Comparison of ENCODE assay signal across 8 cellular contexts in the genomic region with DNA sequence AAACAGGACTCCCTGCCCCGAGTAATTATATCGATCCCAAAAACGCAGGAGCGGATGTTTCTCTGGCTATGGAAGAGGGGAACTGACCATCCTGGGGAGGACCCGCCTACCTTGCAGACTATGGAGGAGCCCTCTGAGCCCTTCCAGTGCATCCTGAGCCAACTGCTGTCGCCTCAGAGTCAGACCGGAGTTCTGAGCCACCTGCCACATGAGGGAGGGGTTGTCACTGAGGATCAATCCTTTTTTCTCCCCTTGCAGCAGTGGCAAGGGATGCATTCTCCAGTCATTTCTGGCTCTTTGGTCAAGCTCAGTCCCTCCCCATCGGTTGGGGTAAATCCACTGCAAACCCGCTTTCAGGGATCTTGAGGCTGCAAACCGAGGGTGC. TPM values are rescaled to one million over a fixed set of nuclear protein-coding genes. Genes with fewer than 3 reads are reported as not detected.
DNase-seq lines count a peak whose midpoint lies in the region; ATAC-seq and TF ChIP-seq lines count a peak whose summit lies in the region.

No MANE protein-coding gene starts in this region.

- ATAC-seq in thoracic aorta (ENCODE audit: insufficient number of reproducible peaks, low FRiP score, low read depth), result no peak

- H3K4me1 ChIP-seq in iPS-20b (ENCODE audit: insufficient read depth, low read length), result peaks cover 7% of the 10 kb centered on the region; the same call in 1 of the 2 replicates
- H3K4me1 ChIP-seq in thoracic aorta (ENCODE audit: control insufficient read depth in 1 of 2, low read depth in 2 of 2), result peaks cover 3 to 16% of the 10 kb centered on the region in 2 donors

- no peak for DNase-seq in AG04449 (ENCODE audit: low read depth, low spot score)
- DNase-seq in H7, result peak; percentile 56
- DNase-seq in activated CD4-positive, alpha-beta memory T cell treated with anti-CD3 and anti-CD28 coated beads for 36 hours, result peak; percentile 25
- no peak for DNase-seq in thoracic aorta (ENCODE audit: low spot score)
- no peak for DNase-seq in NCI-H2081 treated with DMSO at 0.1 percent for 48 hours (lab: John Stamatoyannopoulos, UW)
- no peak for DNase-seq in OCI-M2 (lab: John Stamatoyannopoulos, UW; ENCODE audit: unreplicated experiment)
- DNase-seq in SIG-M5 treated with dmso at 0.1 percent for 504 hours (lab: John Stamatoyannopoulos, UW; ENCODE audit: unreplicated experiment), result no peak

- CTCF ChIA-PET in AG04449 (lab: Yijun Ruan, JAX), result interaction anchor here (0.9 to 9.2 kb wide), 5 partner anchors 8 to 179 kb away, joined by 3 to 127 read pairs (median 8); partner anchors contain the start of genes PIGO and STOML2
- CTCF ChIA-PET in activated CD4-positive, alpha-beta memory T cell treated with anti-CD3 and anti-CD28 coated beads for 36 hours (lab: Charles Lee), result interaction anchor here (1.3 to 4.4 kb wide), 8 partner anchors 8 to 179 kb away, joined by 3 to 40 read pairs (median 10); partner anchors contain the start of genes PIGO and STOML2

- no peaks in the 10 kb centered on the region for H3K9me3 ChIP-seq in iPS-20b (ENCODE audit: insufficient read depth, low read depth, low read length)
- H3K9me3 ChIP-seq in thoracic aorta, result no peaks in the 10 kb centered on the region

- peak overlapping the region; percentile 90 for H3K9ac ChIP-seq in iPS-20b (ENCODE audit: low read depth, low read length)

- H3K36me3 ChIP-seq in H7 (replicated peaks; ENCODE audit: control insufficient read depth, insufficient read depth, low read length) (peaks cover 25% of the 10 kb centered on the region), iPS-20b (ENCODE audit: insufficient read depth, low read depth, low read length) (peaks cover 35% of the 10 kb centered on the region), thoracic aorta (no peaks in the 10 kb centered on the region)

- H3K4me3 Mint-ChIP-seq in activated CD4-positive, alpha-beta memory T cell treated with anti-CD3 and anti-CD28 coated beads for 36 hours, result peak overlapping the region; percentile 92

- peak overlapping the region; percentile 98 for H3K27ac Mint-ChIP-seq in activated CD4-positive, alpha-beta memory T cell treated with anti-CD3 and anti-CD28 coated beads for 36 hours

- no peaks in the 10 kb centered on the region for H3K27me3 Mint-ChIP-seq in activated CD4-positive, alpha-beta memory T cell treated with anti-CD3 and anti-CD28 coated beads for 36 hours

- H3K27ac ChIP-seq in iPS-20b (ENCODE audit: low read length) (peak overlapping the region; percentile 90), thoracic aorta (peak overlapping the region; percentile 34 to 59)

- peaks cover 34% of the 10 kb centered on the region for H3K36me3 Mint-ChIP-seq in activated CD4-positive, alpha-beta memory T cell treated with anti-CD3 and anti-CD28 coated beads for 36 hours

- intact Hi-C loops in activated CD4-positive, alpha-beta memory T cell treated with anti-CD3 and anti-CD28 coated beads for 36 hours (cut with micrococcal nuclease), result loop anchor here (1.0 to 10.0 kb wide), 2 partner anchors 24 to 656 kb away; partner anchors contain the start of genes CREB3, STOML2 and TLN1

- H3K27me3 ChIP-seq in H7 (ENCODE audit: control insufficient read depth, insufficient read depth, low read length) (no peaks in the 10 kb centered on the region), iPS-20b (ENCODE audit: insufficient read depth, low read length) (no peaks in the 10 kb centered on the region), thoracic aorta (replicated peaks; ENCODE audit: insufficient read depth) (no peaks in the 10 kb centered on the region)

- H3K4me3 ChIP-seq in AG04449 (ENCODE audit: low read depth, low read length), result peak overlapping the region; percentile 89
- peak overlapping the region; percentile 79 for H3K4me3 ChIP-seq in H7 (ENCODE audit: insufficient read depth, low read depth, low read length)
- peak overlapping the region; percentile 91 for H3K4me3 ChIP-seq in iPS-20b (ENCODE audit: low read length)
- H3K4me3 ChIP-seq in thoracic aorta, result peak overlapping the region; percentile 89

- no peaks in the 10 kb centered on the region for H3K9me3 Mint-ChIP-seq in activated CD4-positive, alpha-beta memory T cell treated with anti-CD3 and anti-CD28 coated beads for 36 hours

- peaks cover 17% of the 10 kb centered on the region for H3K4me1 Mint-ChIP-seq in activated CD4-positive, alpha-beta memory T cell treated with anti-CD3 and anti-CD28 coated beads for 36 hours (ENCODE audit: low read depth)

- POLR2A ChIA-PET in AG04449 (lab: Yijun Ruan, JAX), result interaction anchor here (0.9 to 2.2 kb wide), 8 partner anchors 7 to 36 kb away, joined by 3 to 10 read pairs (median 6); partner anchors contain the start of genes PIGO and STOML2
- POLR2A ChIA-PET in activated CD4-positive, alpha-beta memory T cell treated with anti-CD3 and anti-CD28 coated beads for 36 hours (lab: Charles Lee), result interaction anchor here (0.8 to 2.7 kb wide), 8 partner anchors 8 to 442 kb away, joined by 3 to 29 read pairs (median 10); partner anchors contain the start of genes PIGO, SIGMAR1 and STOML2

- TF ChIP-seq CTCF in AG04449 (IDR thresholded peaks at IDR 0.05; ENCODE audit: insufficient read depth, low read length, missing control alignments) (no peak), thoracic aorta (IDR thresholded peaks at IDR 0.05) (no peak)

RNA-seq across cellular contexts. Expression of gene FANCG, which starts 0.7 kb away (rescaled TPM):
- 87.1 and 89.6 TPM in 2 replicates for total RNA-seq in H7 (2014; rRNA removed; shearing (Covaris generic))
- 100 to 1,000 TPM; 103 to 107 TPM for total RNA-seq in activated CD4-positive, alpha-beta memory T cell treated with anti-CD3 and anti-CD28 coated beads for 36 hours
- 10 to 100 TPM in 1 of 2 donors, 1 to 10 TPM in 1; 2.2 to 19.1 TPM for total RNA-seq in thoracic aorta

RNA-seq across cellular contexts. Expression of gene VCP, which starts 6.6 kb away (rescaled TPM):
- total RNA-seq in H7 (2014; rRNA removed; shearing (Covaris generic)), result 509 and 709 TPM in 2 replicates
- total RNA-seq in activated CD4-positive, alpha-beta memory T cell treated with anti-CD3 and anti-CD28 coated beads for 36 hours, result 100 to 1,000 TPM; 283 to 292 TPM
- total RNA-seq in thoracic aorta, result 100 to 1,000 TPM; 179 to 204 TPM

RNA-seq across cellular contexts. Expression of gene PIGO, which starts 17.4 kb away (rescaled TPM):
- total RNA-seq in H7 (2014; rRNA removed; shearing (Covaris generic)), result 29.6 and 29.8 TPM in 2 replicates
- total RNA-seq in activated CD4-positive, alpha-beta memory T cell treated with anti-CD3 and anti-CD28 coated beads for 36 hours, result 10 to 100 TPM; 19.3 to 20.9 TPM
- 10 to 100 TPM; 10.8 to 13.9 TPM for total RNA-seq in thoracic aorta

RNA-seq across cellular contexts. Expression of gene STOML2, which starts 23.9 kb away (rescaled TPM):
- 211 and 244 TPM in 2 replicates for total RNA-seq in H7 (2014; rRNA removed; shearing (Covaris generic))
- 100 to 1,000 TPM; 162 TPM for total RNA-seq in activated CD4-positive, alpha-beta memory T cell treated with anti-CD3 and anti-CD28 coated beads for 36 hours
- 10 to 100 TPM; 51.7 to 84.1 TPM for total RNA-seq in thoracic aorta

RNA-seq across cellular contexts. Expression of gene ATOSB, which starts 36.6 kb away (rescaled TPM):
- total RNA-seq in H7 (2014; rRNA removed; shearing (Covaris generic)), result 9.4 and 13.9 TPM in 2 replicates
- total RNA-seq in activated CD4-positive, alpha-beta memory T cell treated with anti-CD3 and anti-CD28 coated beads for 36 hours, result 1 to 10 TPM; 9.1 to 9.6 TPM
- 10 to 100 TPM; 30.2 to 33.6 TPM for total RNA-seq in thoracic aorta

Comparison
In these comparisons a context has a peak if more than half of its experiments do, and no peak if none do; other contexts are left out.
1. DNase-seq: peak in H7 (single experiment) and activated CD4-positive, alpha-beta memory T cell treated with anti-CD3 and anti-CD28 coated beads for 36 hours (single experiment); none in AG04449 (single experiment), thoracic aorta (single experiment), NCI-H2081 treated with DMSO at 0.1 percent for 48 hours (single experiment), OCI-M2 (single experiment) and SIG-M5 treated with dmso at 0.1 percent for 504 hours (single experiment).
2. Peak in every context shown above with its lines, with median percentiles within 50 percentile points of each other: H3K4me3 ChIP-seq.